Comparison of ENCODE assay signal across 9 cellular contexts in genomic region chr14:23183076-23183475, GRCh38. TPM values are rescaled to one million over a fixed set of nuclear protein-coding genes. Genes with fewer than 3 reads are reported as not detected.
DNase-seq lines count a peak whose midpoint lies in the region; ATAC-seq, FAIRE-seq and TF ChIP-seq lines count a peak whose summit lies in the region.
"Had no signal": no experiment of that assay in that cellular context is flagged by ENCODE, and none has a peak within 500 bp of the region (broad histone marks: within the 10 kb centered on the region; RNA-seq: fewer than 3 reads in every experiment).

No MANE protein-coding gene starts in this region.

- peak overlapping the region; percentile 54 to 59 for H3K4me3 ChIP-seq in HCT116 (replicated peaks in 1 of 2; ENCODE audit: low read depth in 1 of 2, low read length in 2 of 2)
- H3K4me3 ChIP-seq in astrocyte (ENCODE audit: insufficient read depth, low read depth, low read length) = peak overlapping the region; percentile 49
- peak overlapping the region; percentile 62 for H3K4me3 ChIP-seq in iPS-18c (ENCODE audit: insufficient read depth, low read depth, low read length)
- peak overlapping the region; percentile 39 to 70 (median 45) for H3K4me3 ChIP-seq in spleen

- H3K36me3 ChIP-seq in HCT116 (ENCODE audit: control insufficient read depth in 1 of 2, insufficient read depth in 2 of 2, low read length in 2 of 2) (no peaks in the 10 kb centered on the region), astrocyte (ENCODE audit: insufficient read depth, low read length) (no peaks in the 10 kb centered on the region), spleen (no peaks in the 10 kb centered on the region)

- H4K20me1 ChIP-seq in HCT116 (ENCODE audit: insufficient read depth) = no peaks in the 10 kb centered on the region
- H4K20me1 ChIP-seq in astrocyte (ENCODE audit: insufficient read depth, low read length) = no peaks in the 10 kb centered on the region

- H3K9me3 ChIP-seq in HCT116 (ENCODE audit: control insufficient read depth in 1 of 2, insufficient read depth in 1 of 2, low read depth in 1 of 2, low read length in 2 of 2) = no peaks in the 10 kb centered on the region
- no peaks in the 10 kb centered on the region for H3K9me3 ChIP-seq in astrocyte (ENCODE audit: insufficient read depth, low read depth, low read length)
- no peaks in the 10 kb centered on the region for H3K9me3 ChIP-seq in iPS-18c (ENCODE audit: control insufficient read depth, insufficient read depth, low read length)
- no peaks in the 10 kb centered on the region for H3K9me3 ChIP-seq in spleen

- TF ChIP-seq RAD21 in HCT116 (IDR thresholded peaks at IDR 0.05; ENCODE audit: low read depth) = no peak

- no peak overlapping the region for H3K27ac Mint-ChIP-seq in astrocyte (ENCODE audit: unreplicated experiment)

- H3K27me3 Mint-ChIP-seq in astrocyte (ENCODE audit: low read depth, unreplicated experiment) = no peaks in the 10 kb centered on the region

- TF ChIP-seq CTCF in HCT116 (IDR thresholded peaks at IDR 0.05 in 2 of 3, conservative IDR thresholded peaks at IDR 0.05 in 1 of 3; ENCODE audit: borderline replicate concordance in 1 of 3, insufficient read depth in 1 of 3, low read depth in 2 of 3, low read length in 2 of 3) = no peak
- TF ChIP-seq CTCF in astrocyte (IDR thresholded peaks at IDR 0.05; ENCODE audit: insufficient read depth, low read depth, low read length) = no peak
- no peak for TF ChIP-seq CTCF in spleen (IDR thresholded peaks at IDR 0.05 in 8 of 11, conservative IDR thresholded peaks at IDR 0.05 in 3 of 11)

- TSS peak; percentile 66 for BruUV-seq in HCT116 (replicated peaks; lab: Mats Ljungman, UMichigan)

- intact Hi-C loops in HCT116 (cut with micrococcal nuclease) (no loop called here), spleen (cut with DNase I; ENCODE audit: low total_unique reads) (no loop called here)

- H3K9me3 Mint-ChIP-seq in astrocyte (ENCODE audit: unreplicated experiment) = no peaks in the 10 kb centered on the region

- WGBS in spleen, 5 donors = 0 to 3% (median 1%) methylated on average over 7 of the region's 7 CpGs

- DNase-seq in HCT116 (ENCODE audit: low read depth, low spot score) (no peak), astrocyte (ENCODE audit: low read depth) (no peak), spleen (no peak), GM19238 (ENCODE audit: insufficient read length, low spot score) (no peak), T-helper 9 cell (no peak), SK-N-DZ (ENCODE audit: low spot score) (no peak), OCI-M2 (lab: John Stamatoyannopoulos, UW; ENCODE audit: unreplicated experiment) (no peak)

- H3K27ac ChIP-seq in HCT116 (ENCODE audit: low read depth, low read length) = no peak overlapping the region
- H3K27ac ChIP-seq in astrocyte (ENCODE audit: low read depth, low read length) = no peak overlapping the region
- peak overlapping the region in 5 of 8 donors; percentile 12 to 62 (median 53) for H3K27ac ChIP-seq in spleen

- RAD21 ChIA-PET in HCT116 (lab: Charles Lee; ENCODE audit: low non-redundant PET in 1 of 2, low total read pairs in 2 of 2, uncharacterized antibody in 2 of 2, unreplicated experiment in 2 of 2) = interaction anchor here in 1 of 2 experiments (1.8 kb wide), 1 partner anchor 62 kb away, joined by 6 read pairs; no protein-coding TSS in a partner anchor

- H3K79me2 ChIP-seq in HCT116 (ENCODE audit: insufficient read depth, low read length) (no peaks in the 10 kb centered on the region), astrocyte (ENCODE audit: insufficient read depth, low read length) (no peaks in the 10 kb centered on the region)

- no peak overlapping the region for H3K4me3 Mint-ChIP-seq in astrocyte (ENCODE audit: unreplicated experiment)

- H3K9me2 ChIP-seq in HCT116 (ENCODE audit: insufficient read depth) = no peaks in the 10 kb centered on the region

- CTCF ChIA-PET in HCT116 (lab: Charles Lee) = interaction anchor here (10.2 kb wide), 1 partner anchor 63 kb away, joined by 162 read pairs; the partner anchor contains the start of gene CEBPE

- peaks cover 7 to 17% of the 10 kb centered on the region in 2 experiments; a peak in 3 of 4 replicates for H3K4me1 ChIP-seq in HCT116 (ENCODE audit: control insufficient read depth in 1 of 2, insufficient read depth in 2 of 2, low read length in 2 of 2)
- peaks cover 15% of the 10 kb centered on the region for H3K4me1 ChIP-seq in astrocyte (ENCODE audit: insufficient read depth, low read length)
- H3K4me1 ChIP-seq in spleen = peaks cover 4 to 44% (median 19%) of the 10 kb centered on the region in 6 donors

- no peaks in the 10 kb centered on the region for H3K36me3 Mint-ChIP-seq in astrocyte (ENCODE audit: low read depth, unreplicated experiment)

- H3K9ac ChIP-seq in HCT116 (ENCODE audit: low read length) (peak overlapping the region; percentile 35; the same call in 1 of the 2 replicates), astrocyte (ENCODE audit: low read length) (no peak overlapping the region)

- H2AFZ ChIP-seq in HCT116 (ENCODE audit: low read depth, low read length, poor library complexity, severe bottlenecking) = peak overlapping the region; percentile 98
- peak overlapping the region; percentile 65 for H2AFZ ChIP-seq in astrocyte (ENCODE audit: low read depth, low read length)

- no peak for FAIRE-seq in astrocyte (lab: Jason Lieb, UNC)

- H3K27me3 ChIP-seq in HCT116 (ENCODE audit: insufficient read depth, low read length) (no peaks in the 10 kb centered on the region), astrocyte (ENCODE audit: insufficient read depth, low read length) (peaks cover 33% of the 10 kb centered on the region), spleen (replicated peaks in 1 of 7) (peaks cover 0 to 30% (median 0%) of the 10 kb centered on the region in 7 donors)

- peak overlapping the region; percentile 96 for H3K4me2 ChIP-seq in HCT116 (ENCODE audit: low read length)
- peak overlapping the region; percentile 89 for H3K4me2 ChIP-seq in astrocyte (ENCODE audit: low read length)

- POLR2A ChIA-PET in HCT116 (lab: Charles Lee) = interaction anchor here (1.2 to 1.8 kb wide), 3 partner anchors 12 to 63 kb away, joined by 3 to 9 read pairs (median 5); no protein-coding TSS in a partner anchor

- TF ChIP-seq POLR2A in HCT116 (IDR thresholded peaks at IDR 0.05; ENCODE audit: borderline replicate concordance, extremely low read depth, insufficient read depth, insufficient read length) (no peak), spleen (IDR thresholded peaks at IDR 0.05) (no peak)

- ATAC-seq in HCT116 = peak; percentile 63

- peaks cover 7% of the 10 kb centered on the region for H3K4me1 Mint-ChIP-seq in astrocyte (ENCODE audit: low read depth, unreplicated experiment)

TF ChIP-seq in HCT116, 20 proteins besides CTCF, POLR2A, EP300 and RAD21:
- TF ChIP-seq REST (IDR thresholded peaks at IDR 0.05; ENCODE audit: low read depth) = no peak
- TF ChIP-seq MAX (IDR thresholded peaks at IDR 0.05) = no peak
- TF ChIP-seq ELF1 (IDR thresholded peaks at IDR 0.05; ENCODE audit: borderline replicate concordance, low read depth) = no peak
- no peak for TF ChIP-seq JUND (IDR thresholded peaks at IDR 0.05)
- TF ChIP-seq SRF (IDR thresholded peaks at IDR 0.05; ENCODE audit: low read depth) = no peak
- TF ChIP-seq EZH2 (IDR thresholded peaks at IDR 0.05) = no peak
- TF ChIP-seq SIN3A (IDR thresholded peaks at IDR 0.05; ENCODE audit: low read depth) = no peak
- no peak for TF ChIP-seq CEBPB (IDR thresholded peaks at IDR 0.05; ENCODE audit: low read depth)

RNA-seq across cellular contexts. Expression of gene SLC7A8, which starts 0.4 kb away (rescaled TPM):
- total RNA-seq in HCT116 (2021; ENCODE audit: unreplicated experiment) = 5.3 TPM
- polyA plus RNA-seq in HCT116 (2012) = 1.9 and 3.0 TPM in 2 replicates
- 4.0 and 6.5 TPM in 2 replicates for total RNA-seq in astrocyte
- total RNA-seq in spleen = 100 to 1,000 TPM in 1 of 7 donors, 10 to 100 TPM in 6; 23.5 to 106 (median 68.0) TPM
- polyA plus RNA-seq in spleen = 1 to 10 TPM; 3.5 to 8.7 (median 6.7) TPM
- 0.63 TPM in 1 of 2 replicates, not detected in the other for polyA plus RNA-seq in SK-N-DZ (2014; cell fraction: cytosol; rRNA removed)
- not detected in 2 replicates for polyA plus RNA-seq in SK-N-DZ (2014; cell fraction: nucleus; rRNA removed)

RNA-seq across cellular contexts. Expression of gene RNF212B, which starts 54.7 kb away (rescaled TPM):
- total RNA-seq in HCT116 (2021; ENCODE audit: unreplicated experiment) (not detected), astrocyte (not detected in 2 replicates), spleen (not detected)
- not detected in 2 replicates for polyA plus RNA-seq in HCT116 (2012)
- polyA plus RNA-seq in spleen = not detected
- polyA plus RNA-seq in SK-N-DZ (2014; cell fraction: cytosol; rRNA removed) = not detected in 2 replicates
- not detected in 2 replicates for polyA plus RNA-seq in SK-N-DZ (2014; cell fraction: nucleus; rRNA removed)
- total RNA-seq: HT1080 had no signal

Comparison
In these comparisons a context has a peak if more than half of its experiments do, and no peak if none do; other contexts are left out.
1. H3K27ac ChIP-seq: peak in spleen (5 of 8); none in HCT116 (single experiment) and astrocyte (single experiment).
2. Peak in every context shown above with its lines, with median percentiles within 50 percentile points of each other: H3K4me3 ChIP-seq.